18 cellular contexts compared by ENCODE assay signal in genomic region chr3:105847452-105847851, GRCh38. TPM values are rescaled to one million over a fixed set of nuclear protein-coding genes. Genes with fewer than 3 reads are reported as not detected.
DNase-seq lines count a peak whose midpoint lies in the region; ATAC-seq and TF ChIP-seq lines count a peak whose summit lies in the region.
"Had no signal": no experiment of that assay in that cellular context is flagged by ENCODE, and none has a peak within 500 bp of the region (broad histone marks: within the 10 kb centered on the region; RNA-seq: fewer than 3 reads in every experiment).

No MANE protein-coding gene starts in this region.

- peak overlapping the region; percentile 14 for H3K4me3 ChIP-seq in left ventricle myocardium inferior
- H3K4me3 ChIP-seq: GM23338, upper lobe of right lung had no signal

- no peaks in the 10 kb centered on the region for H3K27me3 ChIP-seq in left ventricle myocardium inferior (ENCODE audit: low read depth)
- H3K27me3 ChIP-seq: upper lobe of right lung had no signal

- peaks cover 20% of the 10 kb centered on the region for H3K36me3 ChIP-seq in left ventricle myocardium inferior

- H3K4me1 Mint-ChIP-seq in activated CD8-positive, alpha-beta memory T cell treated with anti-CD3 and anti-CD28 coated beads, Interleukin-2, amount 10 ng/mL, durations not matched to agents 7 days and 5 days: peaks cover 49% of the 10 kb centered on the region
- peaks cover 35% of the 10 kb centered on the region for H3K4me1 Mint-ChIP-seq in activated CD4-positive, alpha-beta memory T cell treated with anti-CD3 and anti-CD28 coated beads, Interleukin-2, amount 10 ng/mL, durations not matched to agents 7 days and 5 days
- H3K4me1 Mint-ChIP-seq in stimulated activated memory B cell treated with anti-CD40 and anti-IgM and Interleukin-4, amounts not matched to agents 10 μg/mL and 1 μg/mL and 100 μg/mL, for 72 hours: peaks cover 20% of the 10 kb centered on the region

- TF ChIP-seq CTCF in left ventricle myocardium inferior (IDR thresholded peaks at IDR 0.05; ENCODE audit: borderline replicate concordance): no peak

- POLR2A ChIA-PET in activated CD4-positive, alpha-beta memory T cell treated with anti-CD3 and anti-CD28 coated beads, Interleukin-2, amount 10 ng/mL, durations not matched to agents 7 days and 5 days (lab: Charles Lee): interaction anchor here (0.9 to 1.0 kb wide), 2 partner anchors 19 to 21 kb away, joined by 3 read pairs; partner anchors contain the start of gene CBLB

- no peaks in the 10 kb centered on the region for H3K27me3 Mint-ChIP-seq in activated CD8-positive, alpha-beta memory T cell treated with anti-CD3 and anti-CD28 coated beads, Interleukin-2, amount 10 ng/mL, durations not matched to agents 7 days and 5 days
- no peaks in the 10 kb centered on the region for H3K27me3 Mint-ChIP-seq in activated CD4-positive, alpha-beta memory T cell treated with anti-CD3 and anti-CD28 coated beads, Interleukin-2, amount 10 ng/mL, durations not matched to agents 7 days and 5 days
- no peaks in the 10 kb centered on the region for H3K27me3 Mint-ChIP-seq in stimulated activated memory B cell treated with anti-CD40 and anti-IgM and Interleukin-4, amounts not matched to agents 10 μg/mL and 1 μg/mL and 100 μg/mL, for 72 hours
- H3K27me3 Mint-ChIP-seq: dendritic cell treated with granulocyte-macrophage colony-stimulating factor and Interleukin-4, amounts not matched to agents 40 ng/mL and 50 ng/mL, for 4 days had no signal

- DNase-seq in activated CD8-positive, alpha-beta memory T cell treated with anti-CD3 and anti-CD28 coated beads, Interleukin-2, amount 10 ng/mL, durations not matched to agents 7 days and 5 days: no peak
- no peak for DNase-seq in activated CD8-positive, alpha-beta memory T cell treated with anti-CD3 and anti-CD28 coated beads for 24 hours
- DNase-seq in activated CD4-positive, alpha-beta memory T cell treated with anti-CD3 and anti-CD28 coated beads, Interleukin-2, amount 10 ng/mL, durations not matched to agents 7 days and 5 days: no peak
- DNase-seq in left ventricle myocardium inferior: no peak
- DNase-seq in substantia nigra (lab: John Stamatoyannopoulos, UW): no peak
- DNase-seq: activated CD8-positive, alpha-beta memory T cell treated with anti-CD3 and anti-CD28 coated beads, Interleukin-2, amount 50 U/mL, for 4 hours; islet precursor cell; midbrain; NCI-H510A treated with DMSO at 0.1 percent for 48 hours; OCI-M1; stimulated activated CD4-positive, alpha-beta T cell treated with anti-CD3 and anti-CD28 coated beads, Interleukin-2, amount 100 ng/mL, for 48 hours; upper lobe of right lung had no signal

- peaks cover 99% of the 10 kb centered on the region for H3K4me1 ChIP-seq in left ventricle myocardium inferior
- H3K4me1 ChIP-seq: upper lobe of right lung had no signal

- peak overlapping the region; percentile 34 for H3K4me3 Mint-ChIP-seq in activated CD8-positive, alpha-beta memory T cell treated with anti-CD3 and anti-CD28 coated beads, Interleukin-2, amount 10 ng/mL, durations not matched to agents 7 days and 5 days
- H3K4me3 Mint-ChIP-seq in activated CD4-positive, alpha-beta memory T cell treated with anti-CD3 and anti-CD28 coated beads, Interleukin-2, amount 10 ng/mL, durations not matched to agents 7 days and 5 days: no peak overlapping the region
- H3K4me3 Mint-ChIP-seq in stimulated activated memory B cell treated with anti-CD40 and anti-IgM and Interleukin-4, amounts not matched to agents 10 μg/mL and 1 μg/mL and 100 μg/mL, for 72 hours: peak overlapping the region; percentile 32
- H3K4me3 Mint-ChIP-seq: dendritic cell treated with granulocyte-macrophage colony-stimulating factor and Interleukin-4, amounts not matched to agents 40 ng/mL and 50 ng/mL, for 4 days; GM23338 had no signal

- H3K9me3 Mint-ChIP-seq in activated CD8-positive, alpha-beta memory T cell treated with anti-CD3 and anti-CD28 coated beads, Interleukin-2, amount 10 ng/mL, durations not matched to agents 7 days and 5 days (ENCODE audit: low read depth): peaks cover 4% of the 10 kb centered on the region
- peaks cover 5% of the 10 kb centered on the region for H3K9me3 Mint-ChIP-seq in activated CD4-positive, alpha-beta memory T cell treated with anti-CD3 and anti-CD28 coated beads, Interleukin-2, amount 10 ng/mL, durations not matched to agents 7 days and 5 days
- H3K9me3 Mint-ChIP-seq in stimulated activated memory B cell treated with anti-CD40 and anti-IgM and Interleukin-4, amounts not matched to agents 10 μg/mL and 1 μg/mL and 100 μg/mL, for 72 hours: no peaks in the 10 kb centered on the region
- H3K9me3 Mint-ChIP-seq: dendritic cell treated with granulocyte-macrophage colony-stimulating factor and Interleukin-4, amounts not matched to agents 40 ng/mL and 50 ng/mL, for 4 days; GM23338 had no signal

- peaks cover 55% of the 10 kb centered on the region for H3K36me3 Mint-ChIP-seq in activated CD8-positive, alpha-beta memory T cell treated with anti-CD3 and anti-CD28 coated beads, Interleukin-2, amount 10 ng/mL, durations not matched to agents 7 days and 5 days
- H3K36me3 Mint-ChIP-seq in activated CD4-positive, alpha-beta memory T cell treated with anti-CD3 and anti-CD28 coated beads, Interleukin-2, amount 10 ng/mL, durations not matched to agents 7 days and 5 days (ENCODE audit: low read depth): peaks cover 46% of the 10 kb centered on the region
- H3K36me3 Mint-ChIP-seq in stimulated activated memory B cell treated with anti-CD40 and anti-IgM and Interleukin-4, amounts not matched to agents 10 μg/mL and 1 μg/mL and 100 μg/mL, for 72 hours: peaks cover 11% of the 10 kb centered on the region

- H3K27ac ChIP-seq in left ventricle myocardium inferior (replicated peaks) (peak overlapping the region; percentile 77), substantia nigra (ENCODE audit: low read depth, low read length, poor library complexity, severe bottlenecking) (no peak overlapping the region)
- H3K27ac ChIP-seq: upper lobe of right lung, VCaP had no signal

- ATAC-seq in activated CD8-positive, alpha-beta memory T cell treated with anti-CD3 and anti-CD28 coated beads, Interleukin-2, amount 10 ng/mL, durations not matched to agents 7 days and 5 days: peak; percentile 57
- ATAC-seq in stimulated activated memory B cell treated with anti-CD40 and anti-IgM and Interleukin-4, amounts not matched to agents 10 μg/mL and 1 μg/mL and 100 μg/mL, for 72 hours: no peak
- no peak for ATAC-seq in HG03135 (IDR thresholded peaks at IDR 0.05; ENCODE audit: unreplicated experiment)
- no peak for ATAC-seq in HG02973 (IDR thresholded peaks at IDR 0.05; ENCODE audit: unreplicated experiment)
- ATAC-seq: GM23338, upper lobe of right lung had no signal

- peak overlapping the region; percentile 68 for H3K27ac Mint-ChIP-seq in activated CD8-positive, alpha-beta memory T cell treated with anti-CD3 and anti-CD28 coated beads, Interleukin-2, amount 10 ng/mL, durations not matched to agents 7 days and 5 days
- peak overlapping the region; percentile 8 for H3K27ac Mint-ChIP-seq in activated CD4-positive, alpha-beta memory T cell treated with anti-CD3 and anti-CD28 coated beads, Interleukin-2, amount 10 ng/mL, durations not matched to agents 7 days and 5 days
- H3K27ac Mint-ChIP-seq in stimulated activated memory B cell treated with anti-CD40 and anti-IgM and Interleukin-4, amounts not matched to agents 10 μg/mL and 1 μg/mL and 100 μg/mL, for 72 hours: no peak overlapping the region
- H3K27ac Mint-ChIP-seq: dendritic cell treated with granulocyte-macrophage colony-stimulating factor and Interleukin-4, amounts not matched to agents 40 ng/mL and 50 ng/mL, for 4 days; GM23338 had no signal

- CTCF ChIA-PET in activated CD8-positive, alpha-beta memory T cell treated with anti-CD3 and anti-CD28 coated beads, Interleukin-2, amount 10 ng/mL, durations not matched to agents 7 days and 5 days (lab: Charles Lee): interaction anchor here (0.8 to 2.2 kb wide), 3 partner anchors 11 to 29 kb away, joined by 3 to 7 read pairs (median 3); no protein-coding TSS in a partner anchor
- CTCF ChIA-PET in activated CD4-positive, alpha-beta memory T cell treated with anti-CD3 and anti-CD28 coated beads, Interleukin-2, amount 10 ng/mL, durations not matched to agents 7 days and 5 days (lab: Charles Lee): interaction anchor here (1.0 kb wide), 1 partner anchor 10 kb away, joined by 3 read pairs; no protein-coding TSS in a partner anchor

- no peaks in the 10 kb centered on the region for H3K9me3 ChIP-seq in left ventricle myocardium inferior (replicated peaks)
- H3K9me3 ChIP-seq: upper lobe of right lung had no signal

- intact Hi-C loops in left ventricle myocardium inferior (cut with micrococcal nuclease): no loop called here

RNA-seq across cellular contexts. Expression of gene CBLB, which starts 21.4 kb away (rescaled TPM):
- 100 to 1,000 TPM; 125 to 158 TPM for total RNA-seq in activated CD8-positive, alpha-beta memory T cell treated with anti-CD3 and anti-CD28 coated beads, Interleukin-2, amount 10 ng/mL, durations not matched to agents 7 days and 5 days
- 10 to 100 TPM; 68.8 to 76.3 TPM for total RNA-seq in activated CD4-positive, alpha-beta memory T cell treated with anti-CD3 and anti-CD28 coated beads, Interleukin-2, amount 10 ng/mL, durations not matched to agents 7 days and 5 days
- total RNA-seq in left ventricle myocardium inferior: 46.7 TPM
